24 cellular contexts compared by ENCODE assay signal in genomic region chr12:104693493-104693892, GRCh38.
DNase-seq lines count a peak whose midpoint lies in the region; ATAC-seq, FAIRE-seq and TF ChIP-seq lines count a peak whose summit lies in the region.
"Had no signal": no experiment of that assay in that cellular context is flagged by ENCODE, and none has a peak within 500 bp of the region (broad histone marks: within the 10 kb centered on the region; RNA-seq: fewer than 3 reads in every experiment).

No MANE protein-coding gene starts in this region.

- peak overlapping the region; percentile 28 for H3K27ac Mint-ChIP-seq in stimulated activated naive CD8-positive, alpha-beta T cell treated with anti-CD3 and anti-CD28 coated beads, Interleukin-15, Interleukin-2, amounts not matched to agents 100 ng/mL and 50 ng/mL, for 24 hours
- peak overlapping the region in 3 of 6 donors; percentile 15 to 73 (median 53) for H3K27ac Mint-ChIP-seq in immature natural killer cell

- no peak for TF ChIP-seq CTCF in uterus (IDR thresholded peaks at IDR 0.05)

- ATAC-seq in stimulated activated naive CD8-positive, alpha-beta T cell treated with anti-CD3 and anti-CD28 coated beads, Interleukin-15, Interleukin-2, amounts not matched to agents 100 U/mL and 50 U/mL, for 24 hours: no peak
- ATAC-seq in HG03135 (IDR thresholded peaks at IDR 0.05; ENCODE audit: unreplicated experiment): no peak
- ATAC-seq: activated T-cell treated with anti-CD3 and anti-CD28 coated beads, Interleukin-2, amount 50 U/mL, for 4 hours; gastrocnemius medialis; left colon; right lobe of liver had no signal

- no peak overlapping the region for H3K4me3 Mint-ChIP-seq in stimulated activated naive CD8-positive, alpha-beta T cell treated with anti-CD3 and anti-CD28 coated beads, Interleukin-15, Interleukin-2, amounts not matched to agents 100 ng/mL and 50 ng/mL, for 24 hours
- peak overlapping the region in 3 of 5 donors; percentile 35 to 61 (median 54) for H3K4me3 Mint-ChIP-seq in immature natural killer cell
- H3K4me3 Mint-ChIP-seq: activated T-cell treated with anti-CD3 and anti-CD28 coated beads, Interleukin-2, amount 50 U/mL, for 4 hours had no signal

- H3K9me3 Mint-ChIP-seq in stimulated activated naive CD8-positive, alpha-beta T cell treated with anti-CD3 and anti-CD28 coated beads, Interleukin-15, Interleukin-2, amounts not matched to agents 100 ng/mL and 50 ng/mL, for 24 hours: peaks cover 7% of the 10 kb centered on the region
- no peaks in the 10 kb centered on the region for H3K9me3 Mint-ChIP-seq in immature natural killer cell
- H3K9me3 Mint-ChIP-seq: activated T-cell treated with anti-CD3 and anti-CD28 coated beads, Interleukin-2, amount 50 U/mL, for 4 hours had no signal

- intact Hi-C loops in uterus (cut with DNase I; ENCODE audit: low total_unique reads): no loop called here

- H3K4me3 ChIP-seq in uterus: no peak overlapping the region
- H3K4me3 ChIP-seq: gastrocnemius medialis, hepatocyte, right lobe of liver, suprapubic skin had no signal

- H3K36me3 ChIP-seq in uterus: no peaks in the 10 kb centered on the region
- H3K36me3 ChIP-seq: gastrocnemius medialis, neutrophil, right lobe of liver, suprapubic skin had no signal

- no peaks in the 10 kb centered on the region for H3K27me3 ChIP-seq in uterus
- H3K27me3 ChIP-seq: gastrocnemius medialis, hepatocyte, neutrophil, right lobe of liver, suprapubic skin had no signal

- no peak for DNase-seq in stimulated activated naive CD8-positive, alpha-beta T cell treated with anti-CD3 and anti-CD28 coated beads, Interleukin-15, Interleukin-2, amounts not matched to agents 100 U/mL and 50 U/mL, for 24 hours
- DNase-seq in GM12891 (ENCODE audit: insufficient read length, low spot score) (no peak), immature natural killer cell (no peak), NCI-H2081 (lab: John Stamatoyannopoulos, UW) (no peak), uterus (no peak)
- DNase-seq: activated naive CD4-positive, alpha-beta T cell treated with anti-CD3 and anti-CD28 coated beads, Interleukin-2, amount 50 U/mL, for 16 hours; activated T-cell treated with anti-CD3 and anti-CD28 coated beads, Interleukin-2, amount 50 U/mL, for 4 hours; Caco-2; caudate nucleus; gastrocnemius medialis; left colon; mesendoderm; NCI-H1105 treated with DMSO at 0.1 percent for 48 hours; NCI-H1930; NCI-H526 treated with DMSO at 0.1 percent for 48 hours; right lobe of liver; SHP77; stimulated activated CD4-positive, alpha-beta T cell treated with anti-CD3 and anti-CD28 coated beads, Interleukin-2, amount 100 ng/mL, for 48 hours had no signal

- H3K27ac ChIP-seq in uterus: no peak overlapping the region
- H3K27ac ChIP-seq: gastrocnemius medialis, hepatocyte, right lobe of liver, suprapubic skin had no signal

- H3K4me1 Mint-ChIP-seq in stimulated activated naive CD8-positive, alpha-beta T cell treated with anti-CD3 and anti-CD28 coated beads, Interleukin-15, Interleukin-2, amounts not matched to agents 100 ng/mL and 50 ng/mL, for 24 hours (ENCODE audit: low read depth): peaks cover 82% of the 10 kb centered on the region
- H3K4me1 Mint-ChIP-seq in immature natural killer cell: peaks cover 94 to 99% of the 10 kb centered on the region in 2 donors

- FAIRE-seq in GM12891 (lab: Jason Lieb, UNC): peak; percentile 38
- FAIRE-seq: astrocyte had no signal

- no peaks in the 10 kb centered on the region for H3K9me3 ChIP-seq in uterus
- H3K9me3 ChIP-seq: Caco-2, gastrocnemius medialis, neutrophil, right lobe of liver, suprapubic skin had no signal

- no peaks in the 10 kb centered on the region for H3K27me3 Mint-ChIP-seq in stimulated activated naive CD8-positive, alpha-beta T cell treated with anti-CD3 and anti-CD28 coated beads, Interleukin-15, Interleukin-2, amounts not matched to agents 100 ng/mL and 50 ng/mL, for 24 hours
- H3K27me3 Mint-ChIP-seq in immature natural killer cell (ENCODE audit: low read depth in 3 of 3): peaks cover 1 to 23% (median 21%) of the 10 kb centered on the region in 3 donors

- peaks cover 20% of the 10 kb centered on the region for H3K36me3 Mint-ChIP-seq in stimulated activated naive CD8-positive, alpha-beta T cell treated with anti-CD3 and anti-CD28 coated beads, Interleukin-15, Interleukin-2, amounts not matched to agents 100 ng/mL and 50 ng/mL, for 24 hours (ENCODE audit: low read depth)
- H3K36me3 Mint-ChIP-seq in immature natural killer cell: peaks cover 0 to 5% (median 3%) of the 10 kb centered on the region in 3 donors

- H3K4me1 ChIP-seq in uterus: no peaks in the 10 kb centered on the region
- H3K4me1 ChIP-seq: Caco-2, gastrocnemius medialis, right lobe of liver, suprapubic skin had no signal

- no peak for TF ChIP-seq POLR2A in GM12891 (IDR thresholded peaks at IDR 0.05; ENCODE audit: low read depth, low read length)
- TF ChIP-seq POLR2A in uterus (IDR thresholded peaks at IDR 0.05): no peak

TF ChIP-seq in GM12891, 5 proteins besides CTCF, POLR2A, EP300 and RAD21:
- no peak for TF ChIP-seq POLR2AphosphoS5 (IDR thresholded peaks at IDR 0.05; ENCODE audit: low read depth, low read length)
- TF ChIP-seq PAX5 (IDR thresholded peaks at IDR 0.05; ENCODE audit: insufficient read depth, low read length, severe bottlenecking): no peak
- TF ChIP-seq POU2F2 (IDR thresholded peaks at IDR 0.05; ENCODE audit: low read depth, low read length): no peak
- no peak for TF ChIP-seq SPI1 (IDR thresholded peaks at IDR 0.05; ENCODE audit: low read depth, low read length)
- no peak for TF ChIP-seq TAF1 (IDR thresholded peaks at IDR 0.05; ENCODE audit: low read depth, low read length)
